Comparison of ENCODE assay signal across 7 cellular contexts in the genomic region with DNA sequence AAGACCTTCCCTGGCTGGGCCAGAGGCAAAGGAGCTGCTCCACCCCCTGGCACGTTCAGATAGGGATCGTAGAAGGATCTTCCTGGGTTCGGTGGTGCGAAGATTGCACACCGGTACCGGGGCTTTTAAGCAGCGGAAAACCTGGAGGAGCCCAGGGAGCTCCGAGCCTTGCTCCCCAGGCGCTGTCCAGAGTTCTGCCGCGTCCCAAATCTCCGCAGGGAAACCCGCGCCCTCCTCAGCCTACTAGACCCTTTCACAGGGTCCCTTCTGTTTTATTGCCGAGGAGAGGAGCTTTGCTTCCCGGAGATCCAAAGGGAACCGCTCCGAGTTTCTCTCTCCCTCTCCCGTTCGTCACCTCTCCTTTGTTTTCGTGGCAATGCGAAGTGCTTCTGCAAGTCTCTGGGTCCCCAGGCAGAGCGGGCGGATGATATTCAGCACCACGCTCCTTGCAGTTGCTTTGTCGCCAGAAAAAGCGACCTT. TPM values are rescaled to one million over a fixed set of nuclear protein-coding genes. Genes with fewer than 3 reads are reported as not detected.
DNase-seq lines count a peak whose midpoint lies in the region; ATAC-seq and TF ChIP-seq lines count a peak whose summit lies in the region.

No MANE protein-coding gene starts in this region.

- ATAC-seq in SK-N-SH treated with all-trans-retinoic acid at 6 μM for 48 hours, result peak; percentile 89
- no peak for ATAC-seq in GM19395 (IDR thresholded peaks at IDR 0.05; ENCODE audit: unreplicated experiment)
- no peak for ATAC-seq in GM19463 (IDR thresholded peaks at IDR 0.05; ENCODE audit: unreplicated experiment)

- H2AK5ac ChIP-seq in H9 (ENCODE audit: insufficient read length, low read length), result no peak overlapping the region

- H2AFZ ChIP-seq in H9 (ENCODE audit: low read length), result peak overlapping the region; percentile 66
- H2AFZ ChIP-seq in smooth muscle cell (ENCODE audit: low read depth), result no peak overlapping the region

- H3K27me3 Mint-ChIP-seq in H9 (ENCODE audit: low read depth), result peaks cover 49% of the 10 kb centered on the region

- peaks cover 14% of the 10 kb centered on the region for H3K23me2 ChIP-seq in H9 (ENCODE audit: insufficient read length, low read depth, low read length, poor library complexity, severe bottlenecking)

- H2BK20ac ChIP-seq in H9 (ENCODE audit: low read depth, low read length, poor library complexity, severe bottlenecking), result no peak overlapping the region

- no peaks in the 10 kb centered on the region for H3K36me3 ChIP-seq in smooth muscle cell (ENCODE audit: low read depth)

- no peak overlapping the region for H3K27ac ChIP-seq in H9 (ENCODE audit: insufficient read length, low read depth, low read length)
- no peak overlapping the region for H3K27ac ChIP-seq in smooth muscle cell (ENCODE audit: low read depth)

- no peaks in the 10 kb centered on the region for H3K79me1 ChIP-seq in H9 (ENCODE audit: insufficient read depth, low read depth, low read length, poor library complexity, severe bottlenecking)

- H2BK120ac ChIP-seq in H9 (ENCODE audit: low read depth, low read length, poor library complexity, severe bottlenecking), result no peak overlapping the region

- peak overlapping the region in 1 of 3 experiments; percentile 81; a peak in 4 of 7 replicates for H3K27ac Mint-ChIP-seq in H9

- TF ChIP-seq CTCF in H9 (conservative IDR thresholded peaks at IDR 0.05) (no peak), smooth muscle cell (IDR thresholded peaks at IDR 0.05; ENCODE audit: borderline replicate concordance, insufficient read depth, poor library complexity, severe bottlenecking) (no peak), GM10248 (IDR thresholded peaks at IDR 0.05; ENCODE audit: control extremely low read depth, extremely low read depth, low read depth, missing control alignments) (no peak)

- H3K9me3 ChIP-seq in H9 (ENCODE audit: control insufficient read depth, low read depth, low read length) (no peaks in the 10 kb centered on the region), smooth muscle cell (replicated peaks; ENCODE audit: low read depth) (no peaks in the 10 kb centered on the region)

- POLR2A ChIA-PET in GM10248 (lab: Yijun Ruan, JAX), result no interaction called here

- H3T11ph ChIP-seq in H9 (ENCODE audit: low read length), result no peak overlapping the region

- no peak overlapping the region for H4K5ac ChIP-seq in H9 (ENCODE audit: insufficient read length, low read depth, low read length)

- H3K9ac ChIP-seq in H9 (ENCODE audit: extremely low read depth, insufficient read length, low read length) (no peak overlapping the region), smooth muscle cell (ENCODE audit: low read depth) (no peak overlapping the region)

- H2BK12ac ChIP-seq in H9 (ENCODE audit: insufficient read length, low read depth, low read length), result no peak overlapping the region

- no peak overlapping the region for H2BK5ac ChIP-seq in H9 (ENCODE audit: insufficient read length, low read length)

- H3K79me2 ChIP-seq in H9 (ENCODE audit: insufficient read depth, low read length), result no peaks in the 10 kb centered on the region
- no peaks in the 10 kb centered on the region for H3K79me2 ChIP-seq in smooth muscle cell (ENCODE audit: low read depth)

- peak overlapping the region; percentile 31 for H3K4me3 ChIP-seq in smooth muscle cell

- H3K9me3 Mint-ChIP-seq in H9, result no peaks in the 10 kb centered on the region; a peak in 2 of 5 replicates

- H3K4me2 ChIP-seq in H9 (ENCODE audit: insufficient read depth, insufficient read length, low read length) (peak overlapping the region; percentile 97), smooth muscle cell (peak overlapping the region; percentile 77)

- CTCF ChIA-PET in GM10248 (lab: Yijun Ruan, JAX), result interaction anchor here (2.0 kb wide), 1 partner anchor 19 kb away, joined by 8 read pairs; no protein-coding TSS in a partner anchor

- H2BK15ac ChIP-seq in H9 (ENCODE audit: low read depth, low read length), result no peak overlapping the region

- H3F3A ChIP-seq in smooth muscle cell (ENCODE audit: low read depth), result no peaks in the 10 kb centered on the region

- H3K4me1 ChIP-seq in H9 (ENCODE audit: insufficient read depth, low read length) (no peaks in the 10 kb centered on the region; the same call in 1 of the 2 replicates), smooth muscle cell (ENCODE audit: low read depth) (no peaks in the 10 kb centered on the region)

- H3K27me3 ChIP-seq in H9 (ENCODE audit: insufficient read depth, low read length) (peaks cover 6% of the 10 kb centered on the region; the same call in 1 of the 2 replicates), smooth muscle cell (ENCODE audit: low read depth) (peaks cover 55% of the 10 kb centered on the region)

- no peak overlapping the region; the same call in 1 of the 2 replicates for H3K14ac ChIP-seq in H9 (ENCODE audit: insufficient read depth, low read length)

- peak; percentile 78 for DNase-seq in H9
- peak; percentile 35 for DNase-seq in iPS DF 19.7 (ENCODE audit: low read depth, low spot score)
- peak; percentile 9 for DNase-seq in smooth muscle cell (lab: John Stamatoyannopoulos, UW; ENCODE audit: unreplicated experiment)
- DNase-seq in GM10248 (ENCODE audit: extremely low spot score), result no peak

- H3K18ac ChIP-seq in H9 (ENCODE audit: insufficient read length, low read depth, low read length), result no peak overlapping the region

- no peak overlapping the region for H4K8ac ChIP-seq in H9 (replicated peaks; ENCODE audit: insufficient read length, low read depth, low read length)

- H3K4me1 Mint-ChIP-seq in H9, result peaks cover 20 to 23% of the 10 kb centered on the region in 2 experiments

- H3K23ac ChIP-seq in H9 (ENCODE audit: insufficient read length, low read depth, low read length), result no peak overlapping the region

- no peaks in the 10 kb centered on the region for H3K36me3 Mint-ChIP-seq in H9 (ENCODE audit: insufficient read depth in 1 of 3, low read depth in 3 of 3)

- H3K4ac ChIP-seq in H9 (ENCODE audit: low read depth, low read length), result no peak overlapping the region

- peak overlapping the region; percentile 64 to 86 for H3K4me3 Mint-ChIP-seq in H9

- no peak overlapping the region for H4K91ac ChIP-seq in H9 (ENCODE audit: insufficient read length, low read depth, low read length)

- WGBS in H9 (ENCODE audit: extremely low coverage, insufficient read length, low lambda C conversion rate), result no CpG with 5 or more reads among the region's 27 CpGs
- 4% methylated on average over 26 of the region's 27 CpGs for WGBS in smooth muscle cell (ENCODE audit: low lambda C conversion rate)

- H4K20me1 ChIP-seq in H9 (ENCODE audit: control insufficient read depth, insufficient read depth, insufficient read length), result no peaks in the 10 kb centered on the region
- no peaks in the 10 kb centered on the region for H4K20me1 ChIP-seq in smooth muscle cell (ENCODE audit: low read depth)

- H3K56ac ChIP-seq in H9 (ENCODE audit: insufficient read length, low read depth, low read length), result no peak overlapping the region

TF ChIP-seq in SK-N-SH treated with all-trans-retinoic acid at 6 μM for 48 hours, 23 proteins besides CTCF, POLR2A, EP300 and RAD21:
- TF ChIP-seq ZFP3 (CRISPR knock-in tag; IDR thresholded peaks at IDR 0.05), result peak; percentile 39; the same call in 1 of the 2 replicates
- TF ChIP-seq SNAI2 (CRISPR knock-in tag; IDR thresholded peaks at IDR 0.05), result 0 out of 2 replicates have a peak, but pooled peaks have one; percentile 26
- 0 out of 2 replicates have a peak, but pooled peaks have one; percentile 9 for TF ChIP-seq ISL1 (CRISPR knock-in tag; IDR thresholded peaks at IDR 0.05)
- no peak for TF ChIP-seq ARNTL (CRISPR knock-in tag; IDR thresholded peaks at IDR 0.05; ENCODE audit: borderline replicate concordance, low read depth)

RNA-seq across cellular contexts. Expression of gene TMEM196, which starts 0.5 kb away (rescaled TPM):
- total RNA-seq in H9 (2021) (not detected in 2 replicates), smooth muscle cell (not detected in 2 replicates)
- 0.08 TPM in 1 of 2 replicates, not detected in the other for polyA plus RNA-seq in smooth muscle cell
